15 cellular contexts compared by ENCODE assay signal in genomic region chr1:188365874-188366273, GRCh38.
DNase-seq lines count a peak whose midpoint lies in the region; ATAC-seq and TF ChIP-seq lines count a peak whose summit lies in the region.
"Had no signal": no experiment of that assay in that cellular context is flagged by ENCODE, and none has a peak within 500 bp of the region (broad histone marks: within the 10 kb centered on the region; RNA-seq: fewer than 3 reads in every experiment).

No MANE protein-coding gene starts in this region.

- H3K4me2 ChIP-seq in SK-N-SH (no peak overlapping the region), hepatocyte (no peak overlapping the region)

- H2AFZ ChIP-seq in SK-N-SH (ENCODE audit: low read depth), result no peak overlapping the region
- no peak overlapping the region for H2AFZ ChIP-seq in hepatocyte

- H3K9me3 ChIP-seq in SK-N-SH, result no peaks in the 10 kb centered on the region
- no peaks in the 10 kb centered on the region for H3K9me3 ChIP-seq in hepatocyte (ENCODE audit: low read depth)
- no peaks in the 10 kb centered on the region for H3K9me3 ChIP-seq in SJCRH30 (replicated peaks)
- H3K9me3 ChIP-seq in testis, result no peaks in the 10 kb centered on the region
- H3K9me3 ChIP-seq: SJSA1 had no signal

- H3K79me2 ChIP-seq in SK-N-SH (ENCODE audit: insufficient read depth), result no peaks in the 10 kb centered on the region
- H3K79me2 ChIP-seq in hepatocyte, result no peaks in the 10 kb centered on the region

- ATAC-seq in SK-N-SH treated with all-trans-retinoic acid at 6 μM for 48 hours, result no peak
- ATAC-seq in HG03045 (IDR thresholded peaks at IDR 0.05; ENCODE audit: unreplicated experiment), result no peak

- no peaks in the 10 kb centered on the region for H3K27me3 ChIP-seq in SK-N-SH (ENCODE audit: insufficient read depth)
- H3K27me3 ChIP-seq in hepatocyte, result no peaks in the 10 kb centered on the region
- no peaks in the 10 kb centered on the region for H3K27me3 ChIP-seq in SJCRH30
- no peaks in the 10 kb centered on the region for H3K27me3 ChIP-seq in testis
- H3K27me3 ChIP-seq: SJSA1 had no signal

- in situ Hi-C loops in SK-MEL-5 (cut with HindIII; ENCODE audit: low pct_unique_long_range_greater_than_20kb, low sequenced_read_pairs), result no loop called here

- H3K4me3 ChIP-seq in SK-N-SH (ENCODE audit: low read depth in 2 of 2, low read length in 1 of 2) (no peak overlapping the region), hepatocyte (no peak overlapping the region), SJCRH30 (no peak overlapping the region), testis (no peak overlapping the region)
- H3K4me3 ChIP-seq: SJSA1 had no signal

- H3F3A ChIP-seq in SK-N-SH (replicated peaks; ENCODE audit: insufficient read depth), result no peaks in the 10 kb centered on the region

- H3K9me2 ChIP-seq in SK-N-SH (no peaks in the 10 kb centered on the region), hepatocyte (replicated peaks; ENCODE audit: insufficient read depth) (no peaks in the 10 kb centered on the region)

- TF ChIP-seq RAD21 in SK-N-SH (IDR thresholded peaks at IDR 0.05; ENCODE audit: low read length), result no peak

- DNase-seq in SK-N-SH (no peak), SK-MEL-5 (ENCODE audit: low read depth, low spot score) (peak; percentile 48), hepatocyte (ENCODE audit: low spot score) (no peak), islet precursor cell (no peak), SJCRH30 (no peak), testis (no peak)
- DNase-seq: C1 segment of cervical spinal cord, NCI-H187, NCI-H2171, NCI-H446 treated with DMSO at 0.1 percent for 48 hours, NCI-H748 treated with DMSO at 0.1 percent for 48 hours had no signal

- H3K36me3 ChIP-seq in SK-N-SH (replicated peaks in 1 of 2; ENCODE audit: control insufficient read depth in 1 of 2, insufficient read depth in 2 of 2, low read length in 1 of 2), result no peaks in the 10 kb centered on the region
- no peaks in the 10 kb centered on the region for H3K36me3 ChIP-seq in hepatocyte (replicated peaks; ENCODE audit: insufficient read depth, low read depth)
- H3K36me3 ChIP-seq in SJCRH30, result no peaks in the 10 kb centered on the region
- H3K36me3 ChIP-seq in testis (ENCODE audit: low read depth, missing control alignments), result no peaks in the 10 kb centered on the region
- H3K36me3 ChIP-seq: SJSA1 had no signal

- H3K4me1 ChIP-seq in SK-N-SH (ENCODE audit: control insufficient read depth in 1 of 2, insufficient read depth in 2 of 2, low read depth in 1 of 2, low read length in 1 of 2) (peaks cover 0 to under 1% of the 10 kb centered on the region in 2 experiments; a peak in 2 of 4 replicates), hepatocyte (ENCODE audit: insufficient read depth) (no peaks in the 10 kb centered on the region), SJCRH30 (no peaks in the 10 kb centered on the region), testis (no peaks in the 10 kb centered on the region)
- H3K4me1 ChIP-seq: SJSA1 had no signal

- H4K20me1 ChIP-seq in SK-N-SH (ENCODE audit: insufficient read depth) (no peaks in the 10 kb centered on the region), hepatocyte (ENCODE audit: insufficient read depth, poor library complexity, severe bottlenecking) (no peaks in the 10 kb centered on the region)

- intact Hi-C loops in testis (cut with DNase I; ENCODE audit: low total_unique reads), result no loop called here

- POLR2A ChIA-PET in SK-N-SH (lab: Yijun Ruan, JAX), result no interaction called here

- TF ChIP-seq EP300 in SK-N-SH (IDR thresholded peaks at IDR 0.05; ENCODE audit: borderline replicate concordance in 1 of 2, low read depth in 1 of 2, low read length in 1 of 2), result no peak

- CTCF ChIA-PET in SK-N-SH (lab: Yijun Ruan, JAX), result no interaction called here

- no peak overlapping the region for H3K9ac ChIP-seq in SK-N-SH

- no peak overlapping the region for H3K27ac ChIP-seq in SK-N-SH (ENCODE audit: low read depth in 2 of 2, low read length in 1 of 2)
- H3K27ac ChIP-seq in hepatocyte, result no peak overlapping the region
- no peak overlapping the region for H3K27ac ChIP-seq in SJCRH30
- H3K27ac ChIP-seq in testis, result no peak overlapping the region
- H3K27ac ChIP-seq: HL-60, SJSA1 had no signal

- TF ChIP-seq CTCF in SK-N-SH (IDR thresholded peaks at IDR 0.05), result peak; percentile 30; the same call in 1 of the 2 replicates
- peak; percentile 8 for TF ChIP-seq CTCF in hepatocyte (IDR thresholded peaks at IDR 0.05; ENCODE audit: poor library complexity)
- no peak for TF ChIP-seq CTCF in testis (IDR thresholded peaks at IDR 0.05)

- TF ChIP-seq POLR2A in testis (IDR thresholded peaks at IDR 0.05), result no peak

TF ChIP-seq in SK-N-SH, 30 proteins besides CTCF, POLR2A, EP300 and RAD21 (continues in another document):
- TF ChIP-seq USF2 (IDR thresholded peaks at IDR 0.05; ENCODE audit: borderline replicate concordance, low read depth, low read length), result no peak
- TF ChIP-seq MXI1 (IDR thresholded peaks at IDR 0.05; ENCODE audit: low read depth, low read length), result no peak
- no peak for TF ChIP-seq PBX3 (IDR thresholded peaks at IDR 0.05)
- TF ChIP-seq RFX5 (IDR thresholded peaks at IDR 0.05; ENCODE audit: low read length), result no peak
- TF ChIP-seq RCOR1 (IDR thresholded peaks at IDR 0.05; ENCODE audit: low read length), result no peak
- no peak for TF ChIP-seq TAF1 (IDR thresholded peaks at IDR 0.05; ENCODE audit: borderline replicate concordance, low read depth, low read length)
- TF ChIP-seq SMC3 (IDR thresholded peaks at IDR 0.05; ENCODE audit: low read depth, low read length), result no peak
- no peak for TF ChIP-seq POLR2AphosphoS5 (IDR thresholded peaks at IDR 0.05; ENCODE audit: low read depth, low read length)
- no peak for TF ChIP-seq EZH2phosphoT487 (IDR thresholded peaks at IDR 0.05; ENCODE audit: borderline replicate concordance, low read depth)
- TF ChIP-seq NRF1 (IDR thresholded peaks at IDR 0.05; ENCODE audit: low read depth, low read length), result no peak
- TF ChIP-seq MEF2A (IDR thresholded peaks at IDR 0.05; ENCODE audit: borderline replicate concordance, low read depth), result no peak
- no peak for TF ChIP-seq NFIC (IDR thresholded peaks at IDR 0.05; ENCODE audit: borderline replicate concordance)
- TF ChIP-seq MAX (IDR thresholded peaks at IDR 0.05; ENCODE audit: low read depth), result no peak

TF ChIP-seq in SK-N-SH treated with all-trans-retinoic acid at 6 μM for 48 hours, 23 proteins besides CTCF, POLR2A, EP300 and RAD21 (continues in another document):
- TF ChIP-seq ZC3H10 (CRISPR knock-in tag; IDR thresholded peaks at IDR 0.05), result no peak
- TF ChIP-seq SNAI2 (CRISPR knock-in tag; IDR thresholded peaks at IDR 0.05), result no peak
- no peak for TF ChIP-seq CSRNP3 (CRISPR knock-in tag; IDR thresholded peaks at IDR 0.05)
- no peak for TF ChIP-seq POU6F1 (CRISPR knock-in tag; IDR thresholded peaks at IDR 0.05; ENCODE audit: borderline replicate concordance, low read depth)
- no peak for TF ChIP-seq CREB5 (CRISPR knock-in tag; IDR thresholded peaks at IDR 0.05; ENCODE audit: low read depth)
- TF ChIP-seq GLIS3 (CRISPR knock-in tag; IDR thresholded peaks at IDR 0.05), result no peak
- no peak for TF ChIP-seq ZFP3 (CRISPR knock-in tag; IDR thresholded peaks at IDR 0.05)
- no peak for TF ChIP-seq ZNF8 (CRISPR knock-in tag; IDR thresholded peaks at IDR 0.05)

Comparison
In these comparisons a context has a peak if more than half of its experiments do, and no peak if none do; other contexts are left out.
1. CTCF ChIP-seq: peak in SK-N-SH (single experiment) and hepatocyte (single experiment); none in testis (0 of 3).